8 cellular contexts compared by ENCODE assay signal in genomic region chr19:17576758-17577532, GRCh38. TPM values are rescaled to one million over a fixed set of nuclear protein-coding genes. Genes with fewer than 3 reads are reported as not detected.
DNase-seq lines count a peak whose midpoint lies in the region; ATAC-seq and TF ChIP-seq lines count a peak whose summit lies in the region.

No MANE protein-coding gene starts in this region.

- TF ChIP-seq CTCF in Caco-2 (IDR thresholded peaks at IDR 0.05; ENCODE audit: insufficient read depth in 1 of 2, low read depth in 1 of 2, low read length in 1 of 2, severe bottlenecking in 1 of 2, unreplicated experiment in 1 of 2) (no peak), left lung (IDR thresholded peaks at IDR 0.05) (no peak)

- no peak overlapping the region for H3K27ac Mint-ChIP-seq in Caco-2 (ENCODE audit: unreplicated experiment)
- no peak overlapping the region for H3K27ac Mint-ChIP-seq in activated T-helper 17 cell treated with anti-CD3 and anti-CD28 coated beads, Interleukin-2, amount 50 U/mL, for 72 hours

- H3K27me3 ChIP-seq in Caco-2 (replicated peaks; ENCODE audit: control insufficient read depth, insufficient read depth, low read length) (no peaks in the 10 kb centered on the region), left lung (no peaks in the 10 kb centered on the region)

- POLR2A ChIA-PET in Caco-2 (lab: Charles Lee), result no interaction called here

- H3K4me1 Mint-ChIP-seq in Caco-2 (ENCODE audit: low read depth, unreplicated experiment), result peaks cover 7% of the 10 kb centered on the region
- peaks cover 4% of the 10 kb centered on the region for H3K4me1 Mint-ChIP-seq in activated T-helper 17 cell treated with anti-CD3 and anti-CD28 coated beads, Interleukin-2, amount 50 U/mL, for 72 hours

- CTCF ChIA-PET in Caco-2 (lab: Charles Lee), result no interaction called here

- no peaks in the 10 kb centered on the region for H3K27me3 Mint-ChIP-seq in Caco-2 (ENCODE audit: insufficient read depth, unreplicated experiment)
- no peaks in the 10 kb centered on the region for H3K27me3 Mint-ChIP-seq in activated T-helper 17 cell treated with anti-CD3 and anti-CD28 coated beads, Interleukin-2, amount 50 U/mL, for 72 hours

- ATAC-seq in activated T-helper 17 cell treated with anti-CD3 and anti-CD28 coated beads, Interleukin-2, amount 50 U/mL, for 72 hours (replicated peaks), result peak; percentile 42
- ATAC-seq in left lung, result peak; percentile 69
- ATAC-seq in HG03175 (IDR thresholded peaks at IDR 0.05; ENCODE audit: unreplicated experiment), result no peak

- no peaks in the 10 kb centered on the region for H3K9me3 Mint-ChIP-seq in Caco-2 (ENCODE audit: unreplicated experiment)
- H3K9me3 Mint-ChIP-seq in activated T-helper 17 cell treated with anti-CD3 and anti-CD28 coated beads, Interleukin-2, amount 50 U/mL, for 72 hours, result no peaks in the 10 kb centered on the region

- no peaks in the 10 kb centered on the region for H3K4me1 ChIP-seq in Caco-2
- H3K4me1 ChIP-seq in left lung, result peaks cover 0 to 7% of the 10 kb centered on the region in 2 donors

- H3K4me3 Mint-ChIP-seq in Caco-2 (ENCODE audit: unreplicated experiment), result no peak overlapping the region
- H3K4me3 Mint-ChIP-seq in activated T-helper 17 cell treated with anti-CD3 and anti-CD28 coated beads, Interleukin-2, amount 50 U/mL, for 72 hours, result no peak overlapping the region

- H3K36me3 Mint-ChIP-seq in Caco-2 (ENCODE audit: insufficient read depth, unreplicated experiment), result peaks cover 81% of the 10 kb centered on the region
- peaks cover 81% of the 10 kb centered on the region for H3K36me3 Mint-ChIP-seq in activated T-helper 17 cell treated with anti-CD3 and anti-CD28 coated beads, Interleukin-2, amount 50 U/mL, for 72 hours (ENCODE audit: low read depth)

- intact Hi-C loops in Caco-2 (cut with micrococcal nuclease; ENCODE audit: unreplicated experiment) (no loop called here), left lung (cut with DNase I) (no loop called here)

- H3K27ac ChIP-seq in left lung, result no peak overlapping the region

- peaks cover 5% of the 10 kb centered on the region for H3K36me3 ChIP-seq in Caco-2 (ENCODE audit: control insufficient read depth, insufficient read depth, low read length)
- H3K36me3 ChIP-seq in left lung, result peaks cover 0 to 99% of the 10 kb centered on the region in 2 donors

- H3K9me3 ChIP-seq in Caco-2 (no peaks in the 10 kb centered on the region), left lung (no peaks in the 10 kb centered on the region)

- DNase-seq in Caco-2, result peak; percentile 25 to 70
- DNase-seq in HUDEP-2 (lab: John Stamatoyannopoulos, UW; ENCODE audit: unreplicated experiment in 76 of 76), result peak; percentile 71 to 100 (median 99)
- peak; percentile 59 to 89 for DNase-seq in left lung
- no peak for DNase-seq in stimulated activated naive CD4-positive, alpha-beta T cell (lab: John Stamatoyannopoulos, UW)
- DNase-seq in hippocampal formation (lab: John Stamatoyannopoulos, UW), result no peak
- no peak for DNase-seq in NCI-H2029 (lab: John Stamatoyannopoulos, UW)

- no peak overlapping the region for H3K4me3 ChIP-seq in Caco-2 (ENCODE audit: low read depth, low read length)
- no peak overlapping the region for H3K4me3 ChIP-seq in left lung

- no TSS peak for BruUV-seq in Caco-2 (replicated peaks; lab: Mats Ljungman, UMichigan)

RNA-seq across cellular contexts. Expression of gene COLGALT1, which starts 21.5 kb away (rescaled TPM):
- total RNA-seq in Caco-2 (2022), result 80.1 and 81.9 TPM in 2 replicates
- total RNA-seq in activated T-helper 17 cell treated with anti-CD3 and anti-CD28 coated beads, Interleukin-2, amount 50 U/mL, for 72 hours, result 10 to 100 TPM; 41.1 to 76.5 TPM
- total RNA-seq in left lung, result 100 to 1,000 TPM; 107 to 170 TPM

Comparison
In these comparisons a context has a peak if more than half of its experiments do, and no peak if none do; other contexts are left out.
1. DNase-seq: peak in Caco-2 (2 of 2), HUDEP-2 (76 of 76) and left lung (2 of 2); none in stimulated activated naive CD4-positive, alpha-beta T cell (0 of 6), hippocampal formation (0 of 2) and NCI-H2029 (single experiment).